17 cellular contexts compared by ENCODE assay signal in the genomic region with DNA sequence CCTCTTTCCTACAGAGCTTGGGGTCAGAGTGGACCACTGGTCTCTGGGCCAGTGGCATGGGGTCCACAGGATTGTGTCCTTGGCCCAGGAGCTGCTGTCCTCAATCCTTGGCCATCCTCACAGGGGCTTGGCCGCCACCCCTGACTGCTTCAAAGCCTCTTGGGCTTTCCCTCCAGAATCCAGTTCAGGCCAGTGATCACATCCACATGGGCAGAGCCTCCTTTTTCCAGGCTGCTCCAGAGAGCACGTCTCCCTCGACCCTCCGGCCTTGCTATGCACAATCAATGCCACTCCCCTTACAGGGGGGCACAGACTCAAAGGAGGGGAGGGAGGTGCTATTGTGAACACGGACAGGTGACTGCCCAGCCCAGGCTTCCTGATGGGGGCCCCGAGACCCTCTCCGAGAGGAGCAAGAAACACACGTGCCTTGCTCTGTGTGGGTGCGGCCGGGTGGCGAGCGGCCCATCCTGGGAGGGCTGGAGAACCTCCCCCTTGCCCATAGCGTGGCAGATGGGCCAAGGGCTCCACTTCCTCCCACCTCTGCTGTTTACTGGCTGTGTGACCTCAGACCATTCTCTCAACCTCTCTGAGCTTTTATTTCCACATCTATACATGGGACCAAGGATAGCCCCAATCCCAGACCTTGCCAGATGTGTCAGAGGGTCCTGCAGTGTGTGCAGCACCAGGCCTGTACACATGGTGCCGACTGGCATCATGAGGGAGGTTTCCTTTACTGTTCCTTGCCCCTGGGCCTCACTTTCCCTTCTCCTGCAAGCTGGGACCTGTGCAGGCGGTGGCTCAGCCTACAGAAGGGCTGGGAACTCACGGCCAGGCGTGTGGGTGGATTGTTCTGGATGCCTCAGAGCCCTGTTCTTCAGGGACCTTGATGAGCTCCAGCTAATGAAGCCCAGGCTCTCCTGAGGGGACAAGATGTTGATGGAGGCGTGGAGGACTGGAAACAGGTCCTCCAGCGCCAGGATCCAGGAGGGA.
DNase-seq lines count a peak whose midpoint lies in the region; ATAC-seq, FAIRE-seq and TF ChIP-seq lines count a peak whose summit lies in the region.
"Had no signal": no experiment of that assay in that cellular context is flagged by ENCODE, and none has a peak within 500 bp of the region (broad histone marks: within the 10 kb centered on the region; RNA-seq: fewer than 3 reads in every experiment).

No MANE protein-coding gene starts in this region.

- no peak overlapping the region for H3K4me3 Mint-ChIP-seq in MCF 10A (ENCODE audit: unreplicated experiment)
- no peak overlapping the region for H3K4me3 Mint-ChIP-seq in activated T-helper 1 cell treated with anti-CD3 and anti-CD28 coated beads, Interleukin-12 subunit alpha, Interleukin-12 subunit beta, Interleukin-2, Interleukin-4 antibody, amounts not matched to agents 30 ng/mL and 10 ng/mL and 1 ng/mL, durations not matched to agents 14 hours and 24 hours and 36 hours
- H3K4me3 Mint-ChIP-seq: activated B cell treated with CpG ODN at 0.5 μM for 24 hours, B cell, T-helper 17 cell had no signal

- no peaks in the 10 kb centered on the region for H4K20me1 ChIP-seq in OCI-LY7 (ENCODE audit: insufficient read depth, low read length)

- H3K36me3 Mint-ChIP-seq in MCF 10A (ENCODE audit: insufficient read depth, unreplicated experiment): no peaks in the 10 kb centered on the region
- H3K36me3 Mint-ChIP-seq in activated T-helper 1 cell treated with anti-CD3 and anti-CD28 coated beads, Interleukin-12 subunit alpha, Interleukin-12 subunit beta, Interleukin-2, Interleukin-4 antibody, amounts not matched to agents 30 ng/mL and 10 ng/mL and 1 ng/mL, durations not matched to agents 14 hours and 24 hours and 36 hours (ENCODE audit: low read depth): no peaks in the 10 kb centered on the region

- CTCF ChIA-PET in MCF 10A (lab: Yijun Ruan, JAX): interaction anchor here (0.6 to 1.5 kb wide), 2 partner anchors 11 to 13 kb away, joined by 3 to 4 read pairs; no protein-coding TSS in a partner anchor
- CTCF ChIA-PET in OCI-LY7 (lab: Charles Lee; ENCODE audit: unreplicated experiment): interaction anchor here (0.6 kb wide), 1 partner anchor 305 kb away, joined by 3 read pairs; a partner anchor contains a TSS

- no peaks in the 10 kb centered on the region for H3K9me3 ChIP-seq in kidney (ENCODE audit: control insufficient read depth in 1 of 2, low read length in 2 of 2)
- no peaks in the 10 kb centered on the region for H3K9me3 ChIP-seq in OCI-LY7 (ENCODE audit: low read length)
- H3K9me3 ChIP-seq: thoracic aorta had no signal

- ATAC-seq in sciatic nerve (peak; percentile 8), GM18868 (IDR thresholded peaks at IDR 0.05; ENCODE audit: unreplicated experiment) (no peak)
- ATAC-seq: T-helper 17 cell had no signal

- peaks cover 19% of the 10 kb centered on the region for H3K4me1 Mint-ChIP-seq in MCF 10A (ENCODE audit: insufficient read depth, unreplicated experiment)
- H3K4me1 Mint-ChIP-seq in activated T-helper 1 cell treated with anti-CD3 and anti-CD28 coated beads, Interleukin-12 subunit alpha, Interleukin-12 subunit beta, Interleukin-2, Interleukin-4 antibody, amounts not matched to agents 30 ng/mL and 10 ng/mL and 1 ng/mL, durations not matched to agents 14 hours and 24 hours and 36 hours (ENCODE audit: low read depth): no peaks in the 10 kb centered on the region
- H3K4me1 Mint-ChIP-seq: activated B cell treated with CpG ODN at 0.5 μM for 24 hours, B cell had no signal

- no peaks in the 10 kb centered on the region for H3K9me2 ChIP-seq in OCI-LY7 (ENCODE audit: insufficient read depth, low read length)

- H3K4me3 ChIP-seq in kidney (ENCODE audit: low read length in 2 of 2) (no peak overlapping the region), OCI-LY7 (ENCODE audit: low read depth, low read length, poor library complexity, severe bottlenecking) (no peak overlapping the region)
- H3K4me3 ChIP-seq: thoracic aorta had no signal

- no peak for FAIRE-seq in kidney (lab: Jason Lieb, UNC)

- no peak overlapping the region for H3K9ac ChIP-seq in kidney (ENCODE audit: low read length in 2 of 2)

- TF ChIP-seq CTCF in MCF 10A (IDR thresholded peaks at IDR 0.05; ENCODE audit: unreplicated experiment): no peak
- no peak for TF ChIP-seq CTCF in kidney (IDR thresholded peaks at IDR 0.05; ENCODE audit: borderline replicate concordance, extremely low read depth, insufficient read depth)
- TF ChIP-seq CTCF in OCI-LY7 (conservative IDR thresholded peaks at IDR 0.05; ENCODE audit: low read length): no peak

- intact Hi-C loops in MCF 10A (cut with micrococcal nuclease): no loop called here
- intact Hi-C loops in kidney (cut with DNase I): no loop called here
- intact Hi-C loops in sciatic nerve (cut with DNase I): no loop called here
- intact Hi-C loops in OCI-LY7 (cut with micrococcal nuclease; ENCODE audit: unreplicated experiment): no loop called here
- intact Hi-C loops in activated T-helper 1 cell treated with anti-CD3 and anti-CD28 coated beads, Interleukin-12 subunit alpha, Interleukin-12 subunit beta, Interleukin-2, Interleukin-4 antibody, amounts not matched to agents 30 ng/mL and 10 ng/mL and 1 ng/mL, durations not matched to agents 14 hours and 24 hours and 36 hours (cut with micrococcal nuclease): no loop called here

- H3K27me3 Mint-ChIP-seq in MCF 10A (ENCODE audit: insufficient read depth, unreplicated experiment): no peaks in the 10 kb centered on the region
- no peaks in the 10 kb centered on the region for H3K27me3 Mint-ChIP-seq in activated T-helper 1 cell treated with anti-CD3 and anti-CD28 coated beads, Interleukin-12 subunit alpha, Interleukin-12 subunit beta, Interleukin-2, Interleukin-4 antibody, amounts not matched to agents 30 ng/mL and 10 ng/mL and 1 ng/mL, durations not matched to agents 14 hours and 24 hours and 36 hours (ENCODE audit: insufficient read depth)

- no peaks in the 10 kb centered on the region for H3K79me2 ChIP-seq in OCI-LY7 (ENCODE audit: insufficient read depth, low read depth, low read length)

- no peak overlapping the region for H3K27ac Mint-ChIP-seq in MCF 10A (ENCODE audit: low read depth, unreplicated experiment)
- no peak overlapping the region for H3K27ac Mint-ChIP-seq in activated T-helper 1 cell treated with anti-CD3 and anti-CD28 coated beads, Interleukin-12 subunit alpha, Interleukin-12 subunit beta, Interleukin-2, Interleukin-4 antibody, amounts not matched to agents 30 ng/mL and 10 ng/mL and 1 ng/mL, durations not matched to agents 14 hours and 24 hours and 36 hours
- H3K27ac Mint-ChIP-seq: B cell, T-helper 17 cell had no signal

- H3K36me3 ChIP-seq in kidney (ENCODE audit: control insufficient read depth in 1 of 2, insufficient read depth in 2 of 2, low read length in 2 of 2): no peaks in the 10 kb centered on the region
- H3K36me3 ChIP-seq in OCI-LY7 (ENCODE audit: insufficient read depth, low read length): no peaks in the 10 kb centered on the region
- H3K36me3 ChIP-seq: thoracic aorta had no signal

- DNase-seq in HPDE6-E6E7 (ENCODE audit: extremely low spot score) (peak; percentile 79), MCF 10A (ENCODE audit: unreplicated experiment) (peak; percentile 87), kidney (peak; percentile 61), sciatic nerve (ENCODE audit: low spot score) (peak; percentile 54), OCI-LY7 (ENCODE audit: low spot score) (no peak)
- DNase-seq in activated T-helper 1 cell treated with anti-CD3 and anti-CD28 coated beads, Interleukin-12 subunit alpha, Interleukin-12 subunit beta, Interleukin-2, Interleukin-4 antibody, amounts not matched to agents 30 ng/mL and 10 ng/mL and 1 ng/mL, durations not matched to agents 14 hours and 24 hours and 36 hours (ENCODE audit: low spot score): no peak
- DNase-seq: activated B cell treated with CpG ODN at 0.5 μM for 24 hours; activated CD8-positive, alpha-beta memory T cell treated with anti-CD3 and anti-CD28 coated beads for 24 hours; effector memory CD4-positive, alpha-beta T cell; hippocampal formation; KG1; NCI-H1417 treated with DMSO at 0.1 percent for 48 hours; stimulated activated CD4-positive, alpha-beta T cell treated with anti-CD3 and anti-CD28 coated beads, Interleukin-4, amount 100 ng/mL, for 24 hours; T-helper 17 cell had no signal

- no peak overlapping the region for H2AFZ ChIP-seq in OCI-LY7 (ENCODE audit: low read length)

- H3K4me1 ChIP-seq in kidney (ENCODE audit: control insufficient read depth in 1 of 2, insufficient read depth in 1 of 2, low read depth in 1 of 2, low read length in 2 of 2) (peaks cover 20 to 25% of the 10 kb centered on the region in 2 donors), OCI-LY7 (ENCODE audit: insufficient read depth, low read length, poor library complexity, severe bottlenecking) (no peaks in the 10 kb centered on the region)

- POLR2A ChIA-PET in MCF 10A (lab: Yijun Ruan, JAX): interaction anchor here (0.9 to 2.9 kb wide), 7 partner anchors 11 to 229 kb away, joined by 3 to 16 read pairs (median 5); a partner anchor contains a TSS
- POLR2A ChIA-PET in OCI-LY7 (lab: Charles Lee): no interaction called here

- no peak overlapping the region for H3K4me2 ChIP-seq in OCI-LY7 (ENCODE audit: low read length)

- H3K27ac ChIP-seq in kidney (ENCODE audit: low read depth in 2 of 2, low read length in 2 of 2) (peak overlapping the region in 1 of 2 donors; percentile 57), OCI-LY7 (ENCODE audit: low read depth, low read length, poor library complexity, severe bottlenecking) (no peak overlapping the region)
- H3K27ac ChIP-seq: thoracic aorta had no signal

- peaks cover 8% of the 10 kb centered on the region for H3K9me3 Mint-ChIP-seq in MCF 10A (ENCODE audit: unreplicated experiment)
- H3K9me3 Mint-ChIP-seq in activated T-helper 1 cell treated with anti-CD3 and anti-CD28 coated beads, Interleukin-12 subunit alpha, Interleukin-12 subunit beta, Interleukin-2, Interleukin-4 antibody, amounts not matched to agents 30 ng/mL and 10 ng/mL and 1 ng/mL, durations not matched to agents 14 hours and 24 hours and 36 hours: no peaks in the 10 kb centered on the region

- BruUV-seq in MCF 10A (replicated peaks; lab: Mats Ljungman, UMichigan) (no TSS peak), OCI-LY7 (replicated peaks; lab: Mats Ljungman, UMichigan) (no TSS peak)

Comparison
In these comparisons a context has a peak if more than half of its experiments do, and no peak if none do; other contexts are left out.
1. DNase-seq: peak in HPDE6-E6E7 (single experiment), MCF 10A (single experiment), kidney (single experiment) and sciatic nerve (single experiment); none in OCI-LY7 (single experiment) and activated T-helper 1 cell treated with anti-CD3 and anti-CD28 coated beads, Interleukin-12 subunit alpha, Interleukin-12 subunit beta, Interleukin-2, Interleukin-4 antibody, amounts not matched to agents 30 ng/mL and 10 ng/mL and 1 ng/mL, durations not matched to agents 14 hours and 24 hours and 36 hours (single experiment).